In genomic region chr3:71601811-71602210, GRCh38 we compare ENCODE assay signal across 13 cellular contexts. TPM values are rescaled to one million over a fixed set of nuclear protein-coding genes. Genes with fewer than 3 reads are reported as not detected.
DNase-seq lines count a peak whose midpoint lies in the region; ATAC-seq and TF ChIP-seq lines count a peak whose summit lies in the region.
"Had no signal": no experiment of that assay in that cellular context is flagged by ENCODE, and none has a peak within 500 bp of the region (broad histone marks: within the 10 kb centered on the region; RNA-seq: fewer than 3 reads in every experiment).

No MANE protein-coding gene starts in this region.

- H3K27me3 ChIP-seq in IMR-90 (ENCODE audit: control insufficient read depth, insufficient read depth, low read length), result no peaks in the 10 kb centered on the region
- H3K27me3 ChIP-seq: testis had no signal

- H4K20me1 ChIP-seq in IMR-90 (ENCODE audit: insufficient read depth, low read length), result no peaks in the 10 kb centered on the region

- dilution Hi-C loops in IMR-90 (cut with HindIII; ENCODE audit: low sequenced_read_pairs, unreplicated experiment), result no loop called here

- no peak overlapping the region for H3K18ac ChIP-seq in IMR-90 (ENCODE audit: low read depth, low read length)

- H3K14ac ChIP-seq in IMR-90 (replicated peaks; ENCODE audit: low read depth, low read length), result 0 out of 2 replicates have a peak overlapping the region, but pooled peaks have one; percentile 33

- in situ Hi-C loops in IMR-90 (cut with MboI; ENCODE audit: low sequenced_read_pairs), result loop anchor here (25.0 kb wide), 1 partner anchor 890 kb away; no protein-coding TSS in a partner anchor

- H3K9me3 Mint-ChIP-seq in activated CD4-positive, alpha-beta T cell treated with anti-CD3 and anti-CD28 coated beads for 36 hours (ENCODE audit: low read depth), result peaks cover 8% of the 10 kb centered on the region
- peaks cover 4% of the 10 kb centered on the region for H3K9me3 Mint-ChIP-seq in stimulated activated memory B cell treated with anti-CD40 and anti-IgM and Interleukin-4, amounts not matched to agents 10 μg/mL and 1 μg/mL and 100 μg/mL, for 72 hours

- H3K4me3 ChIP-seq in IMR-90 (ENCODE audit: insufficient read depth, low read depth, low read length) (no peak overlapping the region), choroid plexus epithelial cell (ENCODE audit: low read depth, low read length) (no peak overlapping the region)

- no peak overlapping the region for H2BK5ac ChIP-seq in IMR-90 (ENCODE audit: low read depth, low read length, poor library complexity, severe bottlenecking)

- no peak overlapping the region for H2AK9ac ChIP-seq in IMR-90 (replicated peaks; ENCODE audit: low read depth, low read length, poor library complexity)

- H2AK5ac ChIP-seq in IMR-90 (ENCODE audit: low read depth, low read length), result no peak overlapping the region

- H3K36me3 ChIP-seq in IMR-90 (ENCODE audit: control insufficient read depth, insufficient read depth, low read length), result no peaks in the 10 kb centered on the region

- H2BK20ac ChIP-seq in IMR-90 (ENCODE audit: low read depth, low read length), result no peak overlapping the region

- peaks cover 9% of the 10 kb centered on the region for H3K36me3 Mint-ChIP-seq in activated CD4-positive, alpha-beta T cell treated with anti-CD3 and anti-CD28 coated beads for 36 hours (ENCODE audit: low read depth)
- H3K36me3 Mint-ChIP-seq in stimulated activated memory B cell treated with anti-CD40 and anti-IgM and Interleukin-4, amounts not matched to agents 10 μg/mL and 1 μg/mL and 100 μg/mL, for 72 hours, result no peaks in the 10 kb centered on the region

- H4K8ac ChIP-seq in IMR-90 (ENCODE audit: low read depth in 2 of 2, low read length in 2 of 2), result no peak overlapping the region

- H3K27me3 Mint-ChIP-seq in activated CD4-positive, alpha-beta T cell treated with anti-CD3 and anti-CD28 coated beads for 36 hours, result no peaks in the 10 kb centered on the region
- H3K27me3 Mint-ChIP-seq in stimulated activated memory B cell treated with anti-CD40 and anti-IgM and Interleukin-4, amounts not matched to agents 10 μg/mL and 1 μg/mL and 100 μg/mL, for 72 hours, result peaks cover 29% of the 10 kb centered on the region

- CTCF ChIA-PET in activated CD4-positive, alpha-beta T cell treated with anti-CD3 and anti-CD28 coated beads for 36 hours (lab: Charles Lee), result interaction anchor here (0.6 to 1.0 kb wide), 4 partner anchors 14 to 549 kb away, joined by 3 read pairs; no protein-coding TSS in a partner anchor
- CTCF ChIA-PET in IMR-90 (lab: Yijun Ruan, JAX), result no interaction called here

- no peak overlapping the region for H2AFZ ChIP-seq in IMR-90 (replicated peaks; ENCODE audit: low read length, poor library complexity)

- no peaks in the 10 kb centered on the region for H3K79me1 ChIP-seq in IMR-90 (ENCODE audit: low read depth in 1 of 2, low read length in 2 of 2)

- peak; percentile 98 for ATAC-seq in activated CD4-positive, alpha-beta T cell treated with anti-CD3 and anti-CD28 coated beads for 36 hours
- ATAC-seq in IMR-90 (ENCODE audit: low read depth), result peak; percentile 25; the same call in 1 of the 2 replicates
- ATAC-seq in stimulated activated memory B cell treated with anti-CD40 and anti-IgM and Interleukin-4, amounts not matched to agents 10 μg/mL and 1 μg/mL and 100 μg/mL, for 72 hours, result no peak

- no peak overlapping the region for H3K4me2 ChIP-seq in IMR-90 (ENCODE audit: low read depth, low read length)

- H2BK120ac ChIP-seq in IMR-90 (ENCODE audit: low read depth, low read length), result no peak overlapping the region

- H3K9me3 ChIP-seq in IMR-90 (ENCODE audit: control insufficient read depth, insufficient read depth, low read length), result peaks cover 2% of the 10 kb centered on the region
- H3K9me3 ChIP-seq: testis had no signal

- no peak overlapping the region for H2BK15ac ChIP-seq in IMR-90 (ENCODE audit: low read depth, low read length)

- H4K91ac ChIP-seq in IMR-90 (ENCODE audit: insufficient read depth, low read depth, low read length), result no peak overlapping the region

- POLR2A ChIA-PET in activated CD4-positive, alpha-beta T cell treated with anti-CD3 and anti-CD28 coated beads for 36 hours (lab: Charles Lee), result no interaction called here
- POLR2A ChIA-PET in IMR-90 (lab: Charles Lee; ENCODE audit: unreplicated experiment), result interaction anchor here (0.5 kb wide), 1 partner anchor 457 kb away, joined by 4 read pairs; no protein-coding TSS in a partner anchor

- no peak overlapping the region for H3K4me3 Mint-ChIP-seq in activated CD4-positive, alpha-beta T cell treated with anti-CD3 and anti-CD28 coated beads for 36 hours
- H3K4me3 Mint-ChIP-seq in stimulated activated memory B cell treated with anti-CD40 and anti-IgM and Interleukin-4, amounts not matched to agents 10 μg/mL and 1 μg/mL and 100 μg/mL, for 72 hours, result no peak overlapping the region
- H3K4me3 Mint-ChIP-seq: activated CD4-positive, alpha-beta T cell treated with anti-CD3 and anti-CD28 coated beads, Interleukin-2, amount 10 ng/mL, durations not matched to agents 7 days and 5 days had no signal

- no peak for TF ChIP-seq RAD21 in IMR-90 (IDR thresholded peaks at IDR 0.05; ENCODE audit: low read length)

- H3K4me1 Mint-ChIP-seq in activated CD4-positive, alpha-beta T cell treated with anti-CD3 and anti-CD28 coated beads for 36 hours, result peaks cover 30% of the 10 kb centered on the region
- no peaks in the 10 kb centered on the region for H3K4me1 Mint-ChIP-seq in stimulated activated memory B cell treated with anti-CD40 and anti-IgM and Interleukin-4, amounts not matched to agents 10 μg/mL and 1 μg/mL and 100 μg/mL, for 72 hours

- H3K9ac ChIP-seq in IMR-90 (ENCODE audit: low read depth, low read length), result no peak overlapping the region

- intact Hi-C loops in activated CD4-positive, alpha-beta T cell treated with anti-CD3 and anti-CD28 coated beads for 36 hours (cut with DNase I, micrococcal nuclease), result no loop called here
- intact Hi-C loops in IMR-90 (cut with micrococcal nuclease), result no loop called here

- H4K5ac ChIP-seq in IMR-90 (ENCODE audit: low read depth, low read length), result no peak overlapping the region

- H3K23ac ChIP-seq in IMR-90 (ENCODE audit: low read depth, low read length), result no peak overlapping the region

- no peak overlapping the region for H3K27ac ChIP-seq in IMR-90 (ENCODE audit: insufficient read depth, low read length)
- H3K27ac ChIP-seq: testis had no signal

- TF ChIP-seq CTCF in IMR-90 (conservative IDR thresholded peaks at IDR 0.05; ENCODE audit: low read depth, low read length) (no peak), choroid plexus epithelial cell (conservative IDR thresholded peaks at IDR 0.05; ENCODE audit: low read depth, low read length) (no peak)

- 60% methylated on average over 2 of the region's 5 CpGs; no CpG with 5 or more reads in 1 of the 2 experiments for WGBS in IMR-90 (ENCODE audit: extremely low coverage in 2 of 2, insufficient read length in 1 of 2), 2 experiments

- no peak overlapping the region; the same call in 1 of the 2 replicates for H3K4ac ChIP-seq in IMR-90 (ENCODE audit: low read depth, low read length)

- H3K27ac Mint-ChIP-seq in activated CD4-positive, alpha-beta T cell treated with anti-CD3 and anti-CD28 coated beads for 36 hours, result peak overlapping the region; percentile 18
- H3K27ac Mint-ChIP-seq in stimulated activated memory B cell treated with anti-CD40 and anti-IgM and Interleukin-4, amounts not matched to agents 10 μg/mL and 1 μg/mL and 100 μg/mL, for 72 hours, result no peak overlapping the region
- H3K27ac Mint-ChIP-seq: activated CD4-positive, alpha-beta T cell treated with anti-CD3 and anti-CD28 coated beads, Interleukin-2, amount 10 ng/mL, durations not matched to agents 7 days and 5 days had no signal

- H3K56ac ChIP-seq in IMR-90 (ENCODE audit: extremely low read depth, insufficient read depth, low read length), result no peak overlapping the region

- no peak for TF ChIP-seq POLR2A in IMR-90 (IDR thresholded peaks at IDR 0.05; ENCODE audit: low read depth, low read length)

- peaks cover 2% of the 10 kb centered on the region; the same call in 1 of the 2 replicates for H3K9me1 ChIP-seq in IMR-90 (ENCODE audit: insufficient read depth, low read length)

- H3K4me1 ChIP-seq in IMR-90 (ENCODE audit: control insufficient read depth, insufficient read depth, low read length), result peaks cover 6% of the 10 kb centered on the region; the same call in 1 of the 2 replicates
- H3K4me1 ChIP-seq: testis had no signal

- peak; percentile 13 for DNase-seq in activated CD4-positive, alpha-beta T cell treated with anti-CD3 and anti-CD28 coated beads for 36 hours
- DNase-seq in activated CD4-positive, alpha-beta T cell treated with anti-CD3 and anti-CD28 coated beads for 4 hours, result no peak
- peak; percentile 69 for DNase-seq in IMR-90
- peak; percentile 79 for DNase-seq in choroid plexus epithelial cell (ENCODE audit: low read depth)
- peak; percentile 78 for DNase-seq in renal cortical epithelial cell (ENCODE audit: low read depth)
- DNase-seq in foreskin melanocyte, result no peak
- no peak for DNase-seq in stimulated activated CD4-positive, alpha-beta T cell treated with anti-CD3 and anti-CD28 coated beads, Interleukin-4, amount 100 ng/mL, for 1 hour
- DNase-seq: activated CD4-positive, alpha-beta T cell treated with anti-CD3 and anti-CD28 coated beads, Interleukin-2, amount 10 ng/mL, durations not matched to agents 7 days and 5 days; activated effector memory CD4-positive, alpha-beta T cell treated with anti-CD3 and anti-CD28 coated beads, Interleukin-2, amount 50 U/mL, for 16 hours; RPMI8226; T-helper 2 cell; testis had no signal

- BruUV-seq in IMR-90 (replicated peaks; lab: Mats Ljungman, UMichigan), result no TSS peak

TF ChIP-seq in IMR-90, 13 proteins besides CTCF, POLR2A, EP300 and RAD21:
- TF ChIP-seq NFE2L2 (IDR thresholded peaks at IDR 0.05; ENCODE audit: low read depth, low read length), result peak; percentile 30; the same call in 1 of the 2 replicates
- TF ChIP-seq FOS (IDR thresholded peaks at IDR 0.05; ENCODE audit: low read depth, low read length), result peak; percentile 67
- no peak for TF ChIP-seq CHD1 (IDR thresholded peaks at IDR 0.05; ENCODE audit: low read depth, low read length)

RNA-seq across cellular contexts. Expression of gene FOXP1, which starts 18.3 kb away (rescaled TPM):
- 100 to 1,000 TPM; 108 to 153 TPM for total RNA-seq in activated CD4-positive, alpha-beta T cell treated with anti-CD3 and anti-CD28 coated beads for 36 hours
- 128 and 132 TPM in 2 replicates for total RNA-seq in IMR-90 (2012; rRNA removed)
- polyA plus RNA-seq in IMR-90 (2012; rRNA removed), result 37.0 and 43.3 TPM in 2 replicates
- 9.9 and 20.0 TPM in 2 replicates for polyA plus RNA-seq in IMR-90 (2012; cell fraction: cytosol; rRNA removed)
- polyA plus RNA-seq in IMR-90 (2012; cell fraction: nucleus; rRNA removed; ENCODE audit: low replicate concordance), result 21.2 and 46.2 TPM in 2 replicates
- 27.3 and 56.5 TPM in 2 replicates for total RNA-seq in renal cortical epithelial cell

Comparison
In these comparisons a context has a peak if more than half of its experiments do, and no peak if none do; other contexts are left out.
1. DNase-seq: peak in activated CD4-positive, alpha-beta T cell treated with anti-CD3 and anti-CD28 coated beads for 36 hours (single experiment), IMR-90 (single experiment), choroid plexus epithelial cell (single experiment) and renal cortical epithelial cell (single experiment); none in activated CD4-positive, alpha-beta T cell treated with anti-CD3 and anti-CD28 coated beads for 4 hours (0 of 2), foreskin melanocyte (single experiment) and stimulated activated CD4-positive, alpha-beta T cell treated with anti-CD3 and anti-CD28 coated beads, Interleukin-4, amount 100 ng/mL, for 1 hour (single experiment).